8 cellular contexts compared by ENCODE assay signal in genomic region chr1:212287995-212288394, GRCh38. TPM values are rescaled to one million over a fixed set of nuclear protein-coding genes. Genes with fewer than 3 reads are reported as not detected.
A peak's percentile ranks its signal among the peaks of the same experiment; 100 is the strongest.
DNase-seq lines count a peak whose midpoint lies in the region; ATAC-seq, FAIRE-seq and TF ChIP-seq lines count a peak whose summit lies in the region.
"Not testable (repeated sequence)": the region's sequence is repeated elsewhere in the genome, so short reads cannot be mapped to it uniquely, and the experiment has no call there.

No MANE protein-coding gene starts in this region.

- not testable (repeated sequence) for TF ChIP-seq POLR2A in stomach (IDR thresholded peaks at IDR 0.05)

- not testable (repeated sequence) for H3K9ac ChIP-seq in BLaER1; HUES48 (ENCODE audit: low read depth, low read length); endodermal cell (ENCODE audit: extremely low read depth, low read length, poor library complexity, severe bottlenecking); keratinocyte (ENCODE audit: control insufficient read depth, extremely low read depth, insufficient read depth, low read length); neural progenitor cell

- peak overlapping the region; percentile 18 for H3K27ac Mint-ChIP-seq in T-helper 2 cell treated with Interferon-gamma antibody and Interleukin-4, amounts not matched to agents 5 μg/mL and 100 μg/mL, for 36 hours
- H3K27ac Mint-ChIP-seq in activated naive CD8-positive, alpha-beta T cell treated with anti-CD3 and anti-CD28 coated beads, Interleukin-2, amount 10 ng/mL, durations not matched to agents 7 days and 5 days: peak overlapping the region; percentile 50
- H3K27ac Mint-ChIP-seq in endodermal cell, neural progenitor cell: not testable (repeated sequence)

- intact Hi-C loops in stomach (cut with DNase I; ENCODE audit: low total_unique reads): not testable (repeated sequence)

- H3K4me1 ChIP-seq in BLaER1 (peaks cover 55% of the 10 kb centered on the region), HUES48 (ENCODE audit: control insufficient read depth, insufficient read depth, low read length) (peaks cover 34% of the 10 kb centered on the region), keratinocyte (ENCODE audit: control insufficient read depth, extremely low read depth, insufficient read depth, low read length) (peaks cover 42% of the 10 kb centered on the region), neural progenitor cell (peaks cover 21% of the 10 kb centered on the region), stomach (peaks cover 10 to 72% (median 52%) of the 10 kb centered on the region in 4 donors)
- H3K4me1 ChIP-seq in endodermal cell (ENCODE audit: control insufficient read depth, insufficient read depth, low read length): not testable (repeated sequence)

- H3K36me3 Mint-ChIP-seq in T-helper 2 cell treated with Interferon-gamma antibody and Interleukin-4, amounts not matched to agents 5 μg/mL and 100 μg/mL, for 36 hours (ENCODE audit: low read depth): peaks cover 31% of the 10 kb centered on the region
- H3K36me3 Mint-ChIP-seq in activated naive CD8-positive, alpha-beta T cell treated with anti-CD3 and anti-CD28 coated beads, Interleukin-2, amount 10 ng/mL, durations not matched to agents 7 days and 5 days: peaks cover 10% of the 10 kb centered on the region
- H3K36me3 Mint-ChIP-seq in endodermal cell (ENCODE audit: low read depth); neural progenitor cell: not testable (repeated sequence)

- H3K4me1 Mint-ChIP-seq in T-helper 2 cell treated with Interferon-gamma antibody and Interleukin-4, amounts not matched to agents 5 μg/mL and 100 μg/mL, for 36 hours (ENCODE audit: low read depth): peaks cover 39% of the 10 kb centered on the region
- peaks cover 46% of the 10 kb centered on the region for H3K4me1 Mint-ChIP-seq in activated naive CD8-positive, alpha-beta T cell treated with anti-CD3 and anti-CD28 coated beads, Interleukin-2, amount 10 ng/mL, durations not matched to agents 7 days and 5 days
- peaks cover 52% of the 10 kb centered on the region for H3K4me1 Mint-ChIP-seq in endodermal cell
- peaks cover 21% of the 10 kb centered on the region for H3K4me1 Mint-ChIP-seq in neural progenitor cell

- H3K4me3 ChIP-seq in BLaER1 (peak overlapping the region; percentile 38), HUES48 (ENCODE audit: low read depth, low read length) (peak overlapping the region; percentile 11), endodermal cell (ENCODE audit: low read length) (peak overlapping the region; percentile 90), keratinocyte (ENCODE audit: control insufficient read depth in 2 of 3, extremely low read depth in 1 of 3, insufficient read depth in 2 of 3, low read depth in 1 of 3, low read length in 3 of 3) (peak overlapping the region in 1 of 3 experiments; percentile 2), stomach (peak overlapping the region; percentile 24 to 86 (median 70))
- not testable (repeated sequence) for H3K4me3 ChIP-seq in neural progenitor cell

- dilution Hi-C loops in keratinocyte (cut with MboI; ENCODE audit: extremely low pct_ligation_motif_present, low sequenced_read_pairs): not testable (repeated sequence)

- not testable (repeated sequence) for H3K9me1 ChIP-seq in keratinocyte (ENCODE audit: control insufficient read depth, extremely low read depth, insufficient read depth, low read length)

- peaks cover 61% of the 10 kb centered on the region for H3K79me2 ChIP-seq in keratinocyte (ENCODE audit: control insufficient read depth, insufficient read depth, low read length)
- H3K79me2 ChIP-seq in neural progenitor cell (ENCODE audit: low read depth): peaks cover 67% of the 10 kb centered on the region

- not testable (repeated sequence) for H3K27me3 ChIP-seq in BLaER1; HUES48 (ENCODE audit: control insufficient read depth, insufficient read depth, low read length); endodermal cell (ENCODE audit: control insufficient read depth, insufficient read depth, low read length, poor library complexity, severe bottlenecking); keratinocyte (ENCODE audit: control insufficient read depth, extremely low read depth, insufficient read depth, low read length); neural progenitor cell; stomach

- WGBS in endodermal cell (ENCODE audit: insufficient coverage in 1 of 2, insufficient read length in 1 of 2), 2 experiments: 88 to 97% methylated on average over 7 to 9 of the region's 9 CpGs
- WGBS in stomach, 5 donors: 77 to 84% (median 79%) methylated on average over 9 of the region's 9 CpGs

- H4K20me1 ChIP-seq in BLaER1: peaks cover 61% of the 10 kb centered on the region
- H4K20me1 ChIP-seq in keratinocyte (ENCODE audit: control insufficient read depth, extremely low read depth, insufficient read depth, low read length): not testable (repeated sequence)
- H4K20me1 ChIP-seq in neural progenitor cell (ENCODE audit: low read depth): peaks cover 44% of the 10 kb centered on the region

- not testable (repeated sequence) for FAIRE-seq in keratinocyte (lab: Jason Lieb, UNC)

- H3K27ac ChIP-seq in BLaER1; HUES48 (ENCODE audit: low read depth, low read length); endodermal cell (ENCODE audit: low read depth, low read length); keratinocyte (ENCODE audit: control insufficient read depth, insufficient read depth, low read length); neural progenitor cell: not testable (repeated sequence)
- peak overlapping the region; percentile 41 to 100 (median 99) for H3K27ac ChIP-seq in stomach

- not testable (repeated sequence) for H3K9me3 Mint-ChIP-seq in T-helper 2 cell treated with Interferon-gamma antibody and Interleukin-4, amounts not matched to agents 5 μg/mL and 100 μg/mL, for 36 hours; activated naive CD8-positive, alpha-beta T cell treated with anti-CD3 and anti-CD28 coated beads, Interleukin-2, amount 10 ng/mL, durations not matched to agents 7 days and 5 days; endodermal cell; neural progenitor cell

- not testable (repeated sequence) for TF ChIP-seq CTCF in endodermal cell (conservative IDR thresholded peaks at IDR 0.05); keratinocyte (optimal IDR thresholded peaks at IDR 0.05 in 1 of 3, IDR thresholded peaks at IDR 0.05 in 1 of 3, conservative IDR thresholded peaks at IDR 0.05 in 1 of 3; ENCODE audit: extremely low read depth in 1 of 3, insufficient read depth in 2 of 3, low read length in 3 of 3); neural progenitor cell (IDR thresholded peaks at IDR 0.05); stomach (IDR thresholded peaks at IDR 0.05)

- ATAC-seq in activated naive CD8-positive, alpha-beta T cell treated with anti-CD3 and anti-CD28 coated beads, Interleukin-2, amount 10 ng/mL, durations not matched to agents 7 days and 5 days (ENCODE audit: low read depth): not testable (repeated sequence)

- TF ChIP-seq EP300 in stomach (IDR thresholded peaks at IDR 0.05): not testable (repeated sequence)

- H3K27me3 Mint-ChIP-seq in T-helper 2 cell treated with Interferon-gamma antibody and Interleukin-4, amounts not matched to agents 5 μg/mL and 100 μg/mL, for 36 hours (ENCODE audit: low read depth); activated naive CD8-positive, alpha-beta T cell treated with anti-CD3 and anti-CD28 coated beads, Interleukin-2, amount 10 ng/mL, durations not matched to agents 7 days and 5 days; endodermal cell (ENCODE audit: insufficient read depth); neural progenitor cell (ENCODE audit: insufficient read depth, low read depth): not testable (repeated sequence)

- H3K4me3 Mint-ChIP-seq in T-helper 2 cell treated with Interferon-gamma antibody and Interleukin-4, amounts not matched to agents 5 μg/mL and 100 μg/mL, for 36 hours: peak overlapping the region; percentile 84
- H3K4me3 Mint-ChIP-seq in activated naive CD8-positive, alpha-beta T cell treated with anti-CD3 and anti-CD28 coated beads, Interleukin-2, amount 10 ng/mL, durations not matched to agents 7 days and 5 days: peak overlapping the region; percentile 85
- H3K4me3 Mint-ChIP-seq in endodermal cell: peak overlapping the region; percentile 46
- H3K4me3 Mint-ChIP-seq in neural progenitor cell: peak overlapping the region; percentile 47

- not testable (repeated sequence) for H3K36me3 ChIP-seq in BLaER1; HUES48 (ENCODE audit: control insufficient read depth, insufficient read depth, low read length); endodermal cell (ENCODE audit: control insufficient read depth, insufficient read depth, low read length); keratinocyte (ENCODE audit: control insufficient read depth in 2 of 2, extremely low read depth in 1 of 2, insufficient read depth in 2 of 2, low read length in 2 of 2); neural progenitor cell; stomach

- H3K4me2 ChIP-seq in BLaER1: peak overlapping the region; percentile 83
- peak overlapping the region; percentile 99 for H3K4me2 ChIP-seq in keratinocyte (ENCODE audit: control insufficient read depth, extremely low read depth, insufficient read depth, low read depth, low read length)
- H3K4me2 ChIP-seq in neural progenitor cell: peak overlapping the region; percentile 92

- H3F3A ChIP-seq in neural progenitor cell (ENCODE audit: low read depth): peaks cover 43% of the 10 kb centered on the region

- DNase-seq in T-helper 2 cell treated with Interferon-gamma antibody and Interleukin-4, amounts not matched to agents 5 μg/mL and 100 μg/mL, for 36 hours (ENCODE audit: low spot score); activated naive CD8-positive, alpha-beta T cell treated with anti-CD3 and anti-CD28 coated beads, Interleukin-2, amount 10 ng/mL, durations not matched to agents 7 days and 5 days; endodermal cell; keratinocyte (ENCODE audit: low read depth, low spot score); neural progenitor cell (ENCODE audit: low spot score); stomach: not testable (repeated sequence)

- not testable (repeated sequence) for H2AFZ ChIP-seq in keratinocyte (ENCODE audit: control insufficient read depth, low read length); neural progenitor cell (replicated peaks)

- H3K9me3 ChIP-seq in BLaER1; HUES48 (ENCODE audit: control insufficient read depth, insufficient read depth, low read length); endodermal cell (ENCODE audit: control insufficient read depth, low read length); keratinocyte (ENCODE audit: control insufficient read depth, low read depth, low read length); neural progenitor cell (ENCODE audit: low read depth); stomach: not testable (repeated sequence)

- POLR2A ChIA-PET in activated naive CD8-positive, alpha-beta T cell treated with anti-CD3 and anti-CD28 coated beads, Interleukin-2, amount 10 ng/mL, durations not matched to agents 7 days and 5 days (lab: Charles Lee): interaction anchor here (0.8 to 2.9 kb wide), 3 partner anchors 22 to 56 kb away, joined by 3 to 44 read pairs (median 3); no protein-coding TSS in a partner anchor

RNA-seq across cellular contexts. Expression of gene PPP2R5A, which starts 2.8 kb away (rescaled TPM):
- total RNA-seq in activated naive CD8-positive, alpha-beta T cell treated with anti-CD3 and anti-CD28 coated beads, Interleukin-2, amount 10 ng/mL, durations not matched to agents 7 days and 5 days: 10 to 100 TPM; 58.8 to 60.0 TPM
- total RNA-seq in endodermal cell: 10 to 100 TPM; 40.7 to 41.4 TPM
- 17.7 TPM for polyA plus RNA-seq in endodermal cell (2013, experiment 1 of 2)
- 18.3 TPM for polyA plus RNA-seq in endodermal cell (2013, experiment 2 of 2)
- polyA plus RNA-seq in keratinocyte: 12.0 to 26.2 TPM (median 16.8 TPM) in 3 replicates
- polyA plus RNA-seq in keratinocyte (2011; ENCODE audit: low read depth): 15.6 TPM
- polyA plus RNA-seq in keratinocyte (2011; cell fraction: cytosol; rRNA removed): 15.3 and 30.1 TPM in 2 replicates
- 14.0 and 15.9 TPM in 2 replicates for polyA plus RNA-seq in keratinocyte (2011; cell fraction: nucleus; rRNA removed)
- polyA plus RNA-seq in keratinocyte (2012; ENCODE audit: low replicate concordance): 11.7 and 18.3 TPM in 2 replicates
- 2.5 to 13.9 TPM (median 5.9 TPM) in 3 replicates for polyA minus RNA-seq in keratinocyte
- 16.3 TPM for polyA minus RNA-seq in keratinocyte (2011; cell fraction: cytosol; rRNA and poly(A)+ RNA removed)
- polyA minus RNA-seq in keratinocyte (2011; cell fraction: nucleus; rRNA and poly(A)+ RNA removed): 7.3 and 8.8 TPM in 2 replicates
- total RNA-seq in neural progenitor cell (ENCODE audit: low replicate concordance): 19.8 and 27.9 TPM in 2 replicates
- total RNA-seq in stomach: 10 to 100 TPM; 38.4 to 69.6 (median 57.2) TPM
- polyA plus RNA-seq in stomach: 10 to 100 TPM; 40.4 to 72.6 (median 40.5) TPM
